Comparison of ENCODE assay signal across 13 cellular contexts in the genomic region with DNA sequence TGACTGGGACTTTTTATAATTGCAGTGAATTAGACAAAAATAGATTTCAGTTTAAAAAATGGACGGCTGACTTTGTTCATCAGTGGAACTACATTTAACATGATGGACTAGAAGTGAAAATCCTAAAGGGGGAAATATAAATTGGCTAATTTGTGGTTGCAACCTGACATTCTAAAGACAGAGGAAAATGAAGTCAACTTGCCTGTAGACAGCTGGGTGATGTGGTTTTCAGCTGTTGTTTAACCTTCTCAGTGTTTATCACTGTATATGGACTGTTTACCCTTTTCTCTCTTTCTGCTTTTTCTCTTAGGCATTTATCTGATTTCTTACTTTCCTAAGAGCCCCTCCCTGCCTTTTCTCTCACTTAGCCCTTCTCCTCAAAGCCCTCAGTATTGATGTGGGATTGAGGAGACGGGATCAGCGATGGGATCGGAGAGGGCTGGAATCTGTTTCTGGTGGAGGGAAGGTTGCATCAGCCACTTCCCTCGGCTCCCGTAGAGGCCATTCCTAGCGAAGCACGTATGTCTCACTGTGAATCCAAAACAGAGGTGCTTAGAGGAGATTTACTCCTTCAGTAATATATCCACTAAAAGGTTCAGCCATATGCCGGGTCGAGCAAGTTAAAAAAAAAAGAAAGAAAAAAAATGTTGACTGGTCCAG.
A peak's percentile ranks its signal among the peaks of the same experiment; 100 is the strongest.
DNase-seq lines count a peak whose midpoint lies in the region; ATAC-seq and TF ChIP-seq lines count a peak whose summit lies in the region.
"Had no signal": no experiment of that assay in that cellular context is flagged by ENCODE, and none has a peak within 500 bp of the region (broad histone marks: within the 10 kb centered on the region; RNA-seq: fewer than 3 reads in every experiment).

No MANE protein-coding gene starts in this region.

- H3K27ac ChIP-seq in CD8-positive, alpha-beta T cell (ENCODE audit: low read depth, low read length): no peak overlapping the region
- peak overlapping the region; percentile 80 for H3K27ac ChIP-seq in brain microvascular endothelial cell

- peak in 1 of 7 experiments; percentile 36 for DNase-seq in CD8-positive, alpha-beta T cell
- DNase-seq in MV-4-11 (lab: John Stamatoyannopoulos, UW) (peak; percentile 48), brain microvascular endothelial cell (no peak), natural killer cell (no peak), DMS153 treated with DMSO at 0.1 percent for 48 hours (lab: John Stamatoyannopoulos, UW; ENCODE audit: unreplicated experiment) (no peak), NAMALWA (ENCODE audit: low spot score) (no peak), erythroblast (lab: John Stamatoyannopoulos, UW) (no peak)
- DNase-seq: caudate nucleus; COR-L47; KG1; NCI-H2171; stimulated activated naive CD8-positive, alpha-beta T cell treated with anti-CD3 and anti-CD28 coated beads, Interleukin-15, Interleukin-2, amounts not matched to agents 100 U/mL and 50 U/mL, for 24 hours had no signal

- H3K4me3 Mint-ChIP-seq in CD8-positive, alpha-beta T cell: no peak overlapping the region
- peak overlapping the region; percentile 13 for H3K4me3 Mint-ChIP-seq in natural killer cell

- no peak for TF ChIP-seq POLR2A in erythroblast (IDR thresholded peaks at IDR 0.05; ENCODE audit: low read length)

- H3K9me3 ChIP-seq in CD8-positive, alpha-beta T cell (ENCODE audit: low read length): no peaks in the 10 kb centered on the region

- H3K27me3 Mint-ChIP-seq in CD8-positive, alpha-beta T cell (ENCODE audit: low read depth): no peaks in the 10 kb centered on the region
- H3K27me3 Mint-ChIP-seq in natural killer cell (ENCODE audit: low read depth in 2 of 2): no peaks in the 10 kb centered on the region

- peak overlapping the region; percentile 82 for H3K27ac Mint-ChIP-seq in CD8-positive, alpha-beta T cell
- H3K27ac Mint-ChIP-seq in natural killer cell: peak overlapping the region in 1 of 2 donors; percentile 70

- CTCF ChIA-PET in CD8-positive, alpha-beta T cell (lab: Charles Lee): no interaction called here

- no peak for ATAC-seq in CD8-positive, alpha-beta T cell
- ATAC-seq in natural killer cell (no peak), HG02852 (IDR thresholded peaks at IDR 0.05; ENCODE audit: unreplicated experiment) (no peak)
- ATAC-seq: stimulated activated naive CD8-positive, alpha-beta T cell treated with anti-CD3 and anti-CD28 coated beads, Interleukin-15, Interleukin-2, amounts not matched to agents 100 U/mL and 50 U/mL, for 24 hours had no signal

- H3K27me3 ChIP-seq in CD8-positive, alpha-beta T cell (ENCODE audit: insufficient read depth, low read length): no peaks in the 10 kb centered on the region
- no peaks in the 10 kb centered on the region for H3K27me3 ChIP-seq in brain microvascular endothelial cell (replicated peaks)

- in situ Hi-C loops in brain microvascular endothelial cell (cut with HindIII; ENCODE audit: low pct_ligation_motif_present, low sequenced_read_pairs): no loop called here

- peaks cover 13% of the 10 kb centered on the region for H3K4me1 ChIP-seq in CD8-positive, alpha-beta T cell (ENCODE audit: insufficient read depth, low read length)

- H3K4me1 Mint-ChIP-seq in CD8-positive, alpha-beta T cell (ENCODE audit: low read depth): peaks cover 33% of the 10 kb centered on the region
- H3K4me1 Mint-ChIP-seq in natural killer cell: peaks cover 23 to 26% of the 10 kb centered on the region in 2 donors

- no peak overlapping the region for H3K4me3 ChIP-seq in CD8-positive, alpha-beta T cell (ENCODE audit: low read depth, low read length)
- H3K4me3 ChIP-seq in brain microvascular endothelial cell (ENCODE audit: low read depth, low read length): no peak overlapping the region

- no peak for TF ChIP-seq CTCF in CD8-positive, alpha-beta T cell (IDR thresholded peaks at IDR 0.05)
- no peak for TF ChIP-seq CTCF in brain microvascular endothelial cell (IDR thresholded peaks at IDR 0.05; ENCODE audit: low read depth, low read length, missing control alignments)
- TF ChIP-seq CTCF in natural killer cell (IDR thresholded peaks at IDR 0.05): no peak

- no peaks in the 10 kb centered on the region for H3K36me3 Mint-ChIP-seq in CD8-positive, alpha-beta T cell
- no peaks in the 10 kb centered on the region for H3K36me3 Mint-ChIP-seq in natural killer cell

- POLR2A ChIA-PET in CD8-positive, alpha-beta T cell (lab: Charles Lee): interaction anchor here (1.1 to 1.6 kb wide), 2 partner anchors 42 to 109 kb away, joined by 4 to 7 read pairs; a partner anchor contains a TSS

- H3K36me3 ChIP-seq in CD8-positive, alpha-beta T cell (ENCODE audit: insufficient read depth, low read length): no peaks in the 10 kb centered on the region
- H3K36me3 ChIP-seq in brain microvascular endothelial cell (replicated peaks): no peaks in the 10 kb centered on the region

- intact Hi-C loops in CD8-positive, alpha-beta T cell (cut with DNase I, micrococcal nuclease): loop anchor here (2.0 to 5.0 kb wide), 3 partner anchors 19 to 112 kb away; no protein-coding TSS in a partner anchor
- intact Hi-C loops in natural killer cell (cut with micrococcal nuclease): loop anchor here (5.0 kb wide), 2 partner anchors 53 to 82 kb away; no protein-coding TSS in a partner anchor

- no peaks in the 10 kb centered on the region for H3K9me3 Mint-ChIP-seq in CD8-positive, alpha-beta T cell
- H3K9me3 Mint-ChIP-seq in natural killer cell: no peaks in the 10 kb centered on the region
